In the genomic region with DNA sequence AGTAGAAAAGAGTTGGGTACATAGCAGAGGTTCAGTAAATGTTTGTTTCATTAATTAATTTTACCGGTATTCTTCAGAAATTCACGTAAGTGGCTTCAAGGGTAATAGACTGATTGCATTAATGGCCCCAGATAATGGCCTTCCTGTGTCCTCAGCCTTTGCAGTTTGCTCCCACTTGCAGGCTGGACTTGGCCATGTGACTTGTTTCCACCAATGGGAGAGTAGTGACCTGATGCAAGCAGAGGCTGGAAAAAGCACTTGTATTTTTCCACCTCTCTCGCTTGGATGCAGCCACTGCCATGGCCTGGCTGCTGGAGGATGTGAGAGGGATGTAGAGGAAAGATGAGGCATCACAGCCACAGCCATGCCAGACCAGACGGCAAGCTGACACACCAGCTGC, we compare ENCODE assay signal across 17 cellular contexts.
"Had no signal": no experiment of that assay in that cellular context is flagged by ENCODE, and none has a peak within 500 bp of the region (broad histone marks: within the 10 kb centered on the region; RNA-seq: fewer than 3 reads in every experiment).

No MANE protein-coding gene starts in this region.

- H3K4me1 ChIP-seq: body of pancreas, parathyroid adenoma, thyroid gland had no signal

- H3K27ac ChIP-seq: body of pancreas, neutrophil, parathyroid adenoma, thyroid gland had no signal

- H3K4me3 Mint-ChIP-seq: activated B cell treated with CpG ODN at 0.5 μM for 24 hours; activated CD4-positive, alpha-beta T cell treated with anti-CD3 and anti-CD28 coated beads, Interleukin-2, amount 10 ng/mL, durations not matched to agents 24 days and 14 days; activated CD8-positive, alpha-beta T cell treated with anti-CD3 and anti-CD28 coated beads, Interleukin-2, amount 10 ng/mL, durations not matched to agents 7 days and 5 days; activated naive CD8-positive, alpha-beta T cell treated with anti-CD3 and anti-CD28 coated beads for 36 hours; naive thymus-derived CD4-positive, alpha-beta T cell; stimulated activated memory B cell treated with anti-CD40 and anti-IgM and Interleukin-4, amounts not matched to agents 10 μg/mL and 1 μg/mL and 100 μg/mL, for 72 hours had no signal

- H3K9ac ChIP-seq: parathyroid adenoma had no signal

- DNase-seq: activated B cell treated with CpG ODN at 0.5 μM for 24 hours; activated CD4-positive, alpha-beta T cell treated with anti-CD3 and anti-CD28 coated beads, Interleukin-2, amount 10 ng/mL, durations not matched to agents 24 days and 14 days; activated CD8-positive, alpha-beta memory T cell treated with anti-CD3 and anti-CD28 coated beads, Interleukin-2, amount 50 U/mL, for 48 hours; activated CD8-positive, alpha-beta T cell treated with anti-CD3 and anti-CD28 coated beads, Interleukin-2, amount 10 ng/mL, durations not matched to agents 7 days and 5 days; activated naive CD8-positive, alpha-beta T cell treated with anti-CD3 and anti-CD28 coated beads for 36 hours; amygdala; body of pancreas; caudate nucleus; mammary epithelial cell; mucosa of descending colon; naive thymus-derived CD4-positive, alpha-beta T cell; retina; thyroid gland had no signal

- H3K9me3 ChIP-seq: body of pancreas, mucosa of descending colon, neutrophil, thyroid gland had no signal

- H3K36me3 ChIP-seq: neutrophil, thyroid gland had no signal

- H3K27ac Mint-ChIP-seq: activated B cell treated with CpG ODN at 0.5 μM for 24 hours; activated CD4-positive, alpha-beta T cell treated with anti-CD3 and anti-CD28 coated beads, Interleukin-2, amount 10 ng/mL, durations not matched to agents 24 days and 14 days; activated CD8-positive, alpha-beta T cell treated with anti-CD3 and anti-CD28 coated beads, Interleukin-2, amount 10 ng/mL, durations not matched to agents 7 days and 5 days; activated naive CD8-positive, alpha-beta T cell treated with anti-CD3 and anti-CD28 coated beads for 36 hours; naive thymus-derived CD4-positive, alpha-beta T cell; stimulated activated memory B cell treated with anti-CD40 and anti-IgM and Interleukin-4, amounts not matched to agents 10 μg/mL and 1 μg/mL and 100 μg/mL, for 72 hours had no signal

- H3K9me3 Mint-ChIP-seq: activated B cell treated with CpG ODN at 0.5 μM for 24 hours; activated CD4-positive, alpha-beta T cell treated with anti-CD3 and anti-CD28 coated beads, Interleukin-2, amount 10 ng/mL, durations not matched to agents 24 days and 14 days; activated naive CD8-positive, alpha-beta T cell treated with anti-CD3 and anti-CD28 coated beads for 36 hours had no signal

- H3K4me1 Mint-ChIP-seq: activated B cell treated with CpG ODN at 0.5 μM for 24 hours; activated CD4-positive, alpha-beta T cell treated with anti-CD3 and anti-CD28 coated beads, Interleukin-2, amount 10 ng/mL, durations not matched to agents 24 days and 14 days; activated naive CD8-positive, alpha-beta T cell treated with anti-CD3 and anti-CD28 coated beads for 36 hours; naive thymus-derived CD4-positive, alpha-beta T cell; stimulated activated memory B cell treated with anti-CD40 and anti-IgM and Interleukin-4, amounts not matched to agents 10 μg/mL and 1 μg/mL and 100 μg/mL, for 72 hours had no signal

- H2AFZ ChIP-seq: parathyroid adenoma had no signal

- H3K4me3 ChIP-seq: body of pancreas, mucosa of descending colon, thyroid gland had no signal

- H3K27me3 ChIP-seq: body of pancreas, neutrophil, thyroid gland had no signal

- H3K79me2 ChIP-seq: parathyroid adenoma had no signal

- H3K36me3 Mint-ChIP-seq: activated naive CD8-positive, alpha-beta T cell treated with anti-CD3 and anti-CD28 coated beads for 36 hours; stimulated activated memory B cell treated with anti-CD40 and anti-IgM and Interleukin-4, amounts not matched to agents 10 μg/mL and 1 μg/mL and 100 μg/mL, for 72 hours had no signal

- ATAC-seq: activated CD8-positive, alpha-beta T cell treated with anti-CD3 and anti-CD28 coated beads, Interleukin-2, amount 10 ng/mL, durations not matched to agents 7 days and 5 days; body of pancreas; left lobe of liver; mucosa of descending colon; naive thymus-derived CD4-positive, alpha-beta T cell had no signal

- H3K27me3 Mint-ChIP-seq: activated CD4-positive, alpha-beta T cell treated with anti-CD3 and anti-CD28 coated beads, Interleukin-2, amount 10 ng/mL, durations not matched to agents 24 days and 14 days had no signal
